ENCODE assay signal across 13 cellular contexts in the genomic region with DNA sequence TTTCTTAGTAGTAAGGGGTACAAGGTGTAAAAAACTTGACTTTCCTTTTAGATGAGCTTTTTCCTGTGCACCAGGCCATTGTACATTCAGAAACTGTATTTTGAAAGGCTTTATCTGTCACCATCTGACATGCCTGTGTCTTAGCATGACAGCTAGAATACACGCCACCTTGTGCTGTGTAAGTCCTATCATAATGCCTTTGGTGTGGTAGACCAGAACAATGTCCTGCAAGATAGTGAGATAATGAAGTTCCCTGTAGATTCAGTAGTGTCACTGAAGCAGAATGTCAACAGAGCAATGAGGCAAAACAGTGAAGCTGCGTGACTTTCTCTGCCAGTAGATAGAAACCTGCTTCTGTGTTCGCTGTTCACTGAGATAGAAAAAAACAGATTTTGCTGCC.
"Had no signal": no experiment of that assay in that cellular context is flagged by ENCODE, and none has a peak within 500 bp of the region (broad histone marks: within the 10 kb centered on the region; RNA-seq: fewer than 3 reads in every experiment).

No MANE protein-coding gene starts in this region.

- H3K27ac ChIP-seq: coronary artery, epithelial cell of prostate had no signal

- H3K4me3 ChIP-seq: coronary artery had no signal

- ATAC-seq: SK-N-SH treated with all-trans-retinoic acid at 6 μM for 48 hours had no signal

- DNase-seq: activated CD4-positive, alpha-beta T cell treated with anti-CD3 and anti-CD28 coated beads, Interleukin-2, amount 50 U/mL, for 1 hour; activated CD8-positive, alpha-beta memory T cell treated with anti-CD3 and anti-CD28 coated beads, Interleukin-2, amount 50 U/mL, for 4 hours; activated naive CD4-positive, alpha-beta T cell; effector CD8-positive, alpha-beta T cell; kidney glomerular epithelial cell; posterior cingulate gyrus; small intestine had no signal

- H3K27me3 Mint-ChIP-seq: type B pancreatic cell had no signal

- H3K27ac Mint-ChIP-seq: activated T-helper 1 cell treated with anti-CD3 and anti-CD28 coated beads, Interleukin-12 subunit alpha, Interleukin-12 subunit beta, Interleukin-2, Interleukin-4 antibody, amounts not matched to agents 30 ng/mL and 10 ng/mL and 1 ng/mL, durations not matched to agents 14 hours and 24 hours and 36 hours; mesothelial cell of epicardium; type B pancreatic cell had no signal

- H3K9me3 Mint-ChIP-seq: activated T-helper 1 cell treated with anti-CD3 and anti-CD28 coated beads, Interleukin-12 subunit alpha, Interleukin-12 subunit beta, Interleukin-2, Interleukin-4 antibody, amounts not matched to agents 30 ng/mL and 10 ng/mL and 1 ng/mL, durations not matched to agents 14 hours and 24 hours and 36 hours had no signal

- H3K4me3 Mint-ChIP-seq: activated T-helper 1 cell treated with anti-CD3 and anti-CD28 coated beads, Interleukin-12 subunit alpha, Interleukin-12 subunit beta, Interleukin-2, Interleukin-4 antibody, amounts not matched to agents 30 ng/mL and 10 ng/mL and 1 ng/mL, durations not matched to agents 14 hours and 24 hours and 36 hours; mesothelial cell of epicardium; type B pancreatic cell had no signal
